11 cellular contexts compared by ENCODE assay signal in genomic region chr11:5922749-5923426, GRCh38. TPM values are rescaled to one million over a fixed set of nuclear protein-coding genes. Genes with fewer than 3 reads are reported as not detected.
DNase-seq lines count a peak whose midpoint lies in the region; ATAC-seq, FAIRE-seq and TF ChIP-seq lines count a peak whose summit lies in the region.
"Had no signal": no experiment of that assay in that cellular context is flagged by ENCODE, and none has a peak within 500 bp of the region (broad histone marks: within the 10 kb centered on the region; RNA-seq: fewer than 3 reads in every experiment).

No MANE protein-coding gene starts in this region.

- ATAC-seq in GM18517 (IDR thresholded peaks at IDR 0.05; ENCODE audit: unreplicated experiment) (peak; percentile 83), GM21423 (IDR thresholded peaks at IDR 0.05; ENCODE audit: unreplicated experiment) (peak; percentile 88), HG03378 (IDR thresholded peaks at IDR 0.05; ENCODE audit: unreplicated experiment) (peak; percentile 93), GM18867 (IDR thresholded peaks at IDR 0.05; ENCODE audit: unreplicated experiment) (no peak)
- ATAC-seq: lower lobe of right lung had no signal

- peak; percentile 83 for DNase-seq in bronchial epithelial cell (ENCODE audit: low read depth)
- DNase-seq in COLO829 (ENCODE audit: low spot score), result no peak
- no peak for DNase-seq in putamen (ENCODE audit: low spot score)
- no peak for DNase-seq in NCI-H1694 treated with DMSO at 0.1 percent for 48 hours (lab: John Stamatoyannopoulos, UW)
- DNase-seq: lower lobe of right lung, NCI-H1092 treated with DMSO at 0.1 percent for 48 hours had no signal

- no peak for TF ChIP-seq CTCF in bronchial epithelial cell (IDR thresholded peaks at IDR 0.05; ENCODE audit: insufficient read depth, low read length, severe bottlenecking)

- FAIRE-seq in bronchial epithelial cell (lab: Jason Lieb, UNC), result peak; percentile 7

- H3K27me3 ChIP-seq in bronchial epithelial cell (ENCODE audit: control insufficient read depth, insufficient read depth, low read length), result no peaks in the 10 kb centered on the region

- no peak overlapping the region for H3K4me3 ChIP-seq in bronchial epithelial cell (ENCODE audit: low read depth, low read length)
- H3K4me3 ChIP-seq: coronary artery, lower lobe of right lung had no signal

- H3K36me3 ChIP-seq in bronchial epithelial cell (ENCODE audit: control insufficient read depth, insufficient read depth, low read length), result no peaks in the 10 kb centered on the region
- H3K36me3 ChIP-seq: lower lobe of right lung had no signal

RNA-seq across cellular contexts. Expression of gene OR56A3, which starts 19.2 kb away (rescaled TPM):
- total RNA-seq in bronchial epithelial cell, result not detected in 2 replicates
- total RNA-seq: lower lobe of right lung had no signal

RNA-seq across cellular contexts. Expression of gene OR52E5, which starts 29.9 kb away (rescaled TPM):
- not detected in 2 replicates for total RNA-seq in bronchial epithelial cell
- total RNA-seq: lower lobe of right lung had no signal

RNA-seq across cellular contexts. Expression of gene OR52E4, which starts 42.5 kb away (rescaled TPM):
- not detected in 2 replicates for total RNA-seq in bronchial epithelial cell
- total RNA-seq: lower lobe of right lung had no signal

RNA-seq across cellular contexts. Expression of gene OR56A5, which starts 45.4 kb away (rescaled TPM):
- total RNA-seq in bronchial epithelial cell, result not detected in 2 replicates
- total RNA-seq: lower lobe of right lung had no signal
